39 cellular contexts compared by ENCODE assay signal in the genomic region with DNA sequence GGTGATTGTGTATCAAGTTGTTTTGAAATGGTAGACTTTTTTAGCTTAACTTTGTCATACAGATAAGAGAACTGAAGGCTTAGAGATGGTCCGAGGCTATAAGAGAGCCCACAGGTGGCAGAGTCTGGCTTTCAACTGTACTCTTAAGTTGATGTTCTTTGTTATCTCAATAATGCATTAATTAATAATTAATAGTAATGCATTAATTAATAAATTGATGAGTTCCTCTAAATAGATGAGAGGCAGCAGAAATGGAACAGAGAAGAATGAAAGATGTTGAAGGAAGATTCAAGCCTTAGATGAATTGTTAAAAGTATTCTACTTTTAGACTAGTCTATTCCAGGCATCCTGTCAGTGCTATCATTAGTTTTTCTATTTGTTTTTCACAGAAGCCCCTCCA.
"Had no signal": no experiment of that assay in that cellular context is flagged by ENCODE, and none has a peak within 500 bp of the region (broad histone marks: within the 10 kb centered on the region; RNA-seq: fewer than 3 reads in every experiment).

No MANE protein-coding gene starts in this region.

- H3K9me3 ChIP-seq: adrenal gland, ascending aorta, body of pancreas, breast epithelium, colonic mucosa had no signal

- H3K27ac Mint-ChIP-seq: activated naive CD4-positive, alpha-beta T cell treated with anti-CD3 and anti-CD28 coated beads for 36 hours; activated naive CD4-positive, alpha-beta T cell treated with anti-CD3 and anti-CD28 coated beads, Interleukin-2, amount 10 ng/mL, durations not matched to agents 7 days and 5 days; activated naive CD4-positive, alpha-beta T cell treated with anti-CD3 and anti-CD28 coated beads, Interleukin-2, amount 50 U/mL, for 24 hours; activated naive CD4-positive, alpha-beta T cell treated with anti-CD3 and anti-CD28 coated beads, Interleukin-2, amount 50 U/mL, for 72 hours; activated naive CD8-positive, alpha-beta T cell; activated naive CD8-positive, alpha-beta T cell treated with anti-CD3 and anti-CD28 coated beads for 36 hours; activated naive CD8-positive, alpha-beta T cell treated with anti-CD3 and anti-CD28 coated beads, Interleukin-2, amount 10 ng/mL, durations not matched to agents 7 days and 5 days; activated naive CD8-positive, alpha-beta T cell treated with anti-CD3 and anti-CD28 coated beads, Interleukin-2, amount 50 U/mL, for 24 hours; activated T-cell treated with anti-CD3 and anti-CD28 coated beads, Interleukin-2, amount 50 U/mL, for 72 hours; activated T-helper 1 cell treated with anti-CD3 and anti-CD28 coated beads, Interleukin-12 subunit alpha, Interleukin-12 subunit beta, Interleukin-2, Interleukin-4 antibody, amounts not matched to agents 30 ng/mL and 10 ng/mL and 1 ng/mL, durations not matched to agents 14 hours and 24 hours and 36 hours; activated T-helper 17 cell treated with anti-CD3 and anti-CD28 coated beads, Interleukin-2, amount 50 U/mL, for 72 hours; activated T-helper 2 cell treated with anti-CD3 and anti-CD28 coated beads, Interferon-gamma antibody, Interleukin-2, Interleukin-4, amounts not matched to agents 10 μg/mL and 5 μg/mL and 100 μg/mL, durations not matched to agents 14 hours and 24 hours and 36 hours; brain had no signal

- H3K27me3 Mint-ChIP-seq: activated naive CD4-positive, alpha-beta T cell treated with anti-CD3 and anti-CD28 coated beads, Interleukin-2, amount 10 ng/mL, durations not matched to agents 7 days and 5 days; activated naive CD4-positive, alpha-beta T cell treated with anti-CD3 and anti-CD28 coated beads, Interleukin-2, amount 50 U/mL, for 24 hours; activated naive CD8-positive, alpha-beta T cell; activated naive CD8-positive, alpha-beta T cell treated with anti-CD3 and anti-CD28 coated beads for 36 hours; activated naive CD8-positive, alpha-beta T cell treated with anti-CD3 and anti-CD28 coated beads, Interleukin-2, amount 10 ng/mL, durations not matched to agents 7 days and 5 days; activated naive CD8-positive, alpha-beta T cell treated with anti-CD3 and anti-CD28 coated beads, Interleukin-2, amount 50 U/mL, for 24 hours; activated T-helper 17 cell treated with anti-CD3 and anti-CD28 coated beads, Interleukin-2, amount 50 U/mL, for 72 hours; brain; central memory CD8-positive, alpha-beta T cell had no signal

- H3K4me1 Mint-ChIP-seq: activated naive CD4-positive, alpha-beta T cell treated with anti-CD3 and anti-CD28 coated beads, Interleukin-2, amount 10 ng/mL, durations not matched to agents 7 days and 5 days; activated naive CD8-positive, alpha-beta T cell treated with anti-CD3 and anti-CD28 coated beads for 36 hours; activated naive CD8-positive, alpha-beta T cell treated with anti-CD3 and anti-CD28 coated beads, Interleukin-2, amount 50 U/mL, for 24 hours; activated T-helper 17 cell treated with anti-CD3 and anti-CD28 coated beads, Interleukin-2, amount 50 U/mL, for 72 hours; brain; central memory CD8-positive, alpha-beta T cell had no signal

- H3K36me3 ChIP-seq: colonic mucosa had no signal

- H3K27ac ChIP-seq: adrenal gland, ascending aorta, body of pancreas, brain microvascular endothelial cell, breast epithelium, cardiac muscle cell, colonic mucosa had no signal

- H3K9me3 Mint-ChIP-seq: activated naive CD4-positive, alpha-beta T cell treated with anti-CD3 and anti-CD28 coated beads for 36 hours; activated naive CD4-positive, alpha-beta T cell treated with anti-CD3 and anti-CD28 coated beads, Interleukin-2, amount 10 ng/mL, durations not matched to agents 7 days and 5 days; activated naive CD4-positive, alpha-beta T cell treated with anti-CD3 and anti-CD28 coated beads, Interleukin-2, amount 50 U/mL, for 24 hours; activated naive CD4-positive, alpha-beta T cell treated with anti-CD3 and anti-CD28 coated beads, Interleukin-2, amount 50 U/mL, for 72 hours; activated naive CD8-positive, alpha-beta T cell treated with anti-CD3 and anti-CD28 coated beads for 36 hours; activated naive CD8-positive, alpha-beta T cell treated with anti-CD3 and anti-CD28 coated beads, Interleukin-2, amount 10 ng/mL, durations not matched to agents 7 days and 5 days; activated naive CD8-positive, alpha-beta T cell treated with anti-CD3 and anti-CD28 coated beads, Interleukin-2, amount 50 U/mL, for 24 hours; activated T-cell treated with anti-CD3 and anti-CD28 coated beads, Interleukin-2, amount 50 U/mL, for 4 hours; activated T-cell treated with anti-CD3 and anti-CD28 coated beads, Interleukin-2, amount 50 U/mL, for 72 hours; activated T-helper 1 cell treated with anti-CD3 and anti-CD28 coated beads, Interleukin-12 subunit alpha, Interleukin-12 subunit beta, Interleukin-2, Interleukin-4 antibody, amounts not matched to agents 30 ng/mL and 10 ng/mL and 1 ng/mL, durations not matched to agents 14 hours and 24 hours and 36 hours; activated T-helper 17 cell treated with anti-CD3 and anti-CD28 coated beads, Interleukin-2, amount 50 U/mL, for 72 hours; activated T-helper 2 cell treated with anti-CD3 and anti-CD28 coated beads, Interferon-gamma antibody, Interleukin-2, Interleukin-4, amounts not matched to agents 10 μg/mL and 5 μg/mL and 100 μg/mL, durations not matched to agents 14 hours and 24 hours and 36 hours; brain; central memory CD8-positive, alpha-beta T cell had no signal

- H3K4me3 ChIP-seq: adrenal gland, ascending aorta, body of pancreas, breast epithelium, cardiac muscle cell, colonic mucosa had no signal

- DNase-seq: activated effector memory CD4-positive, alpha-beta T cell treated with anti-CD3 and anti-CD28 coated beads, Interleukin-2, amount 50 U/mL, for 16 hours; activated effector memory CD4-positive, alpha-beta T cell treated with Interleukin-2 at 50 U/mL for 16 hours; activated gamma-delta T cell; activated gamma-delta T cell treated with Interleukin-2 at 50 U/mL for 16 hours; activated naive CD4-positive, alpha-beta T cell; activated naive CD4-positive, alpha-beta T cell treated with anti-CD3 and anti-CD28 coated beads for 36 hours; activated naive CD4-positive, alpha-beta T cell treated with anti-CD3 and anti-CD28 coated beads, Interleukin-2, amount 10 ng/mL, durations not matched to agents 7 days and 5 days; activated naive CD4-positive, alpha-beta T cell treated with anti-CD3 and anti-CD28 coated beads, Interleukin-2, amount 50 U/mL, for 16 hours; activated naive CD4-positive, alpha-beta T cell treated with Interleukin-2 at 50 U/mL for 16 hours; activated naive CD8-positive, alpha-beta T cell treated with anti-CD3 and anti-CD28 coated beads for 36 hours; activated naive CD8-positive, alpha-beta T cell treated with anti-CD3 and anti-CD28 coated beads, Interleukin-2, amount 10 ng/mL, durations not matched to agents 7 days and 5 days; activated naive CD8-positive, alpha-beta T cell treated with anti-CD3 and anti-CD28 coated beads, Interleukin-2, amount 50 U/mL, for 24 hours; activated T-cell treated with anti-CD3 and anti-CD28 coated beads, Interleukin-2, amount 50 U/mL, for 4 hours; activated T-cell treated with anti-CD3 and anti-CD28 coated beads, Interleukin-2, amount 50 U/mL, for 48 hours; activated T-cell treated with anti-CD3 and anti-CD28 coated beads, Interleukin-2, amount 50 U/mL, for 72 hours; adrenal gland; amniotic stem cell; amygdala; anterior cingulate cortex; aorta; body of pancreas; brain microvascular endothelial cell; central memory CD4-positive, alpha-beta T cell; cerebellar nuclear complex; colonic mucosa had no signal

- H3K4me3 Mint-ChIP-seq: activated naive CD4-positive, alpha-beta T cell treated with anti-CD3 and anti-CD28 coated beads for 36 hours; activated naive CD4-positive, alpha-beta T cell treated with anti-CD3 and anti-CD28 coated beads, Interleukin-2, amount 10 ng/mL, durations not matched to agents 7 days and 5 days; activated naive CD4-positive, alpha-beta T cell treated with anti-CD3 and anti-CD28 coated beads, Interleukin-2, amount 50 U/mL, for 24 hours; activated naive CD8-positive, alpha-beta T cell; activated naive CD8-positive, alpha-beta T cell treated with anti-CD3 and anti-CD28 coated beads for 36 hours; activated naive CD8-positive, alpha-beta T cell treated with anti-CD3 and anti-CD28 coated beads, Interleukin-2, amount 10 ng/mL, durations not matched to agents 7 days and 5 days; activated naive CD8-positive, alpha-beta T cell treated with anti-CD3 and anti-CD28 coated beads, Interleukin-2, amount 50 U/mL, for 24 hours; activated T-cell treated with anti-CD3 and anti-CD28 coated beads, Interleukin-2, amount 50 U/mL, for 4 hours; activated T-cell treated with anti-CD3 and anti-CD28 coated beads, Interleukin-2, amount 50 U/mL, for 72 hours; activated T-helper 1 cell treated with anti-CD3 and anti-CD28 coated beads, Interleukin-12 subunit alpha, Interleukin-12 subunit beta, Interleukin-2, Interleukin-4 antibody, amounts not matched to agents 30 ng/mL and 10 ng/mL and 1 ng/mL, durations not matched to agents 14 hours and 24 hours and 36 hours; activated T-helper 17 cell treated with anti-CD3 and anti-CD28 coated beads, Interleukin-2, amount 50 U/mL, for 72 hours; brain; central memory CD8-positive, alpha-beta T cell had no signal

- H3K36me3 Mint-ChIP-seq: activated naive CD4-positive, alpha-beta T cell treated with anti-CD3 and anti-CD28 coated beads, Interleukin-2, amount 50 U/mL, for 72 hours had no signal

- ATAC-seq: activated naive CD4-positive, alpha-beta T cell treated with anti-CD3 and anti-CD28 coated beads, Interleukin-2, amount 50 U/mL, for 72 hours; activated naive CD8-positive, alpha-beta T cell treated with anti-CD3 and anti-CD28 coated beads, Interleukin-2, amount 50 U/mL, for 24 hours; activated T-cell treated with anti-CD3 and anti-CD28 coated beads, Interleukin-2, amount 50 U/mL, for 4 hours; activated T-cell treated with anti-CD3 and anti-CD28 coated beads, Interleukin-2, amount 50 U/mL, for 72 hours; activated T-helper 17 cell treated with anti-CD3 and anti-CD28 coated beads, Interleukin-2, amount 50 U/mL, for 72 hours; body of pancreas had no signal

- H3K27me3 ChIP-seq: adrenal gland, ascending aorta, body of pancreas, brain microvascular endothelial cell, breast epithelium, cardiac muscle cell, colonic mucosa had no signal

- FAIRE-seq: astrocyte, bronchial epithelial cell, colon had no signal

- H3K4me1 ChIP-seq: adrenal gland, ascending aorta, breast epithelium, colonic mucosa had no signal
